Comparison of ENCODE assay signal across 8 cellular contexts in genomic region chr9:131405858-131406566, GRCh38. TPM values are rescaled to one million over a fixed set of nuclear protein-coding genes. Genes with fewer than 3 reads are reported as not detected.
DNase-seq lines count a peak whose midpoint lies in the region; ATAC-seq and TF ChIP-seq lines count a peak whose summit lies in the region.

No MANE protein-coding gene starts in this region.

- H3K4me1 ChIP-seq in HEK293 (ENCODE audit: control insufficient read depth, insufficient read depth, low read length) (peaks cover 62% of the 10 kb centered on the region), cardiac muscle cell (ENCODE audit: low read depth) (peaks cover 77% of the 10 kb centered on the region), rectal smooth muscle tissue (ENCODE audit: control insufficient read depth, insufficient read depth, low read length) (peaks cover 68% of the 10 kb centered on the region), Karpas-422 (ENCODE audit: low read length) (no peaks in the 10 kb centered on the region)

- H3K27ac ChIP-seq in HEK293 (ENCODE audit: extremely low read depth, low read depth, low read length) (peak overlapping the region; percentile 47), VCaP (peak overlapping the region; percentile 26), cardiac muscle cell (peak overlapping the region; percentile 86), rectal smooth muscle tissue (ENCODE audit: low read depth, low read length) (peak overlapping the region; percentile 86), Karpas-422 (ENCODE audit: low read length) (no peak overlapping the region)

- no peak overlapping the region for H3K4me3 ChIP-seq in HEK293 (ENCODE audit: low read depth, low read length)
- H3K4me3 ChIP-seq in cardiac muscle cell: no peak overlapping the region
- peak overlapping the region; percentile 16 for H3K4me3 ChIP-seq in rectal smooth muscle tissue (ENCODE audit: low read length)
- H3K4me3 ChIP-seq in Karpas-422 (ENCODE audit: low read length): no peak overlapping the region

- no peak for ATAC-seq in HG03520 (IDR thresholded peaks at IDR 0.05; ENCODE audit: unreplicated experiment)

- DNase-seq in cardiac muscle cell (ENCODE audit: low read depth in 1 of 2, low spot score in 1 of 2) (no peak), Karpas-422 (no peak), hepatic stellate cell (ENCODE audit: low spot score) (no peak), hypothalamus (lab: John Stamatoyannopoulos, UW) (no peak)

- H3K9me3 ChIP-seq in HEK293 (ENCODE audit: control insufficient read depth, insufficient read depth, low read depth, low read length): no peaks in the 10 kb centered on the region
- H3K9me3 ChIP-seq in cardiac muscle cell (ENCODE audit: low read depth): no peaks in the 10 kb centered on the region
- H3K9me3 ChIP-seq in Karpas-422 (ENCODE audit: low read length): no peaks in the 10 kb centered on the region

- no peak overlapping the region for H3K4me2 ChIP-seq in Karpas-422 (ENCODE audit: low read depth, low read length, poor library complexity, severe bottlenecking)

- H3K27me3 ChIP-seq in cardiac muscle cell (no peaks in the 10 kb centered on the region), rectal smooth muscle tissue (ENCODE audit: control insufficient read depth, insufficient read depth, low read length) (no peaks in the 10 kb centered on the region), Karpas-422 (ENCODE audit: low read length) (no peaks in the 10 kb centered on the region)

- TF ChIP-seq CTCF in HEK293 (tag by site-specific recombination; IDR thresholded peaks at IDR 0.05) (no peak), VCaP (conservative IDR thresholded peaks at IDR 0.05) (no peak), cardiac muscle cell (IDR thresholded peaks at IDR 0.05; ENCODE audit: low read depth, low read length) (no peak)

- CTCF ChIA-PET in HEK293 (lab: Yijun Ruan, JAX): interaction anchor here (0.7 to 2.8 kb wide), 9 partner anchors 8 to 56 kb away, joined by 3 to 23 read pairs (median 4); no protein-coding TSS in a partner anchor

- no peaks in the 10 kb centered on the region for H3K9me2 ChIP-seq in Karpas-422 (replicated peaks; ENCODE audit: insufficient read depth, low read length)

- POLR2A ChIA-PET in HEK293 (lab: Yijun Ruan, JAX): interaction anchor here (0.5 to 3.0 kb wide), 7 partner anchors 10 to 33 kb away, joined by 3 to 24 read pairs (median 8); no protein-coding TSS in a partner anchor

- H3K79me2 ChIP-seq in Karpas-422 (ENCODE audit: low read length): peaks cover 99% of the 10 kb centered on the region

- H3K36me3 ChIP-seq in HEK293 (ENCODE audit: control insufficient read depth in 2 of 2, insufficient read depth in 1 of 2, low read length in 2 of 2) (no peaks in the 10 kb centered on the region; a peak in 1 of 3 replicates), cardiac muscle cell (no peaks in the 10 kb centered on the region), rectal smooth muscle tissue (ENCODE audit: control insufficient read depth, insufficient read depth, low read length) (no peaks in the 10 kb centered on the region), Karpas-422 (ENCODE audit: insufficient read depth, low read length) (peaks cover 39% of the 10 kb centered on the region)

- peaks cover 73% of the 10 kb centered on the region for H4K20me1 ChIP-seq in Karpas-422 (ENCODE audit: insufficient read depth, low read depth, low read length)

- no peak overlapping the region for H2AFZ ChIP-seq in Karpas-422 (ENCODE audit: low read length)

- H3K9ac ChIP-seq in rectal smooth muscle tissue (ENCODE audit: low read length) (no peak overlapping the region), Karpas-422 (ENCODE audit: low read length) (no peak overlapping the region)

TF ChIP-seq in HEK293, 187 proteins besides CTCF, POLR2A, EP300 and RAD21:
- TF ChIP-seq ZNF266 (tag by site-specific recombination; IDR thresholded peaks at IDR 0.05; ENCODE audit: low read depth) (no peak), ZNF37A (tag by site-specific recombination; IDR thresholded peaks at IDR 0.05) (no peak), SP2 (tag by site-specific recombination; IDR thresholded peaks at IDR 0.05) (no peak), ZNF23 (tag by site-specific recombination; IDR thresholded peaks at IDR 0.05; ENCODE audit: borderline replicate concordance) (no peak), ZNF777 (tag by site-specific recombination; IDR thresholded peaks at IDR 0.05; ENCODE audit: borderline replicate concordance) (no peak), BCL11A (tag by site-specific recombination; IDR thresholded peaks at IDR 0.05; ENCODE audit: low read depth) (no peak)
- TF ChIP-seq, protein P1, sequence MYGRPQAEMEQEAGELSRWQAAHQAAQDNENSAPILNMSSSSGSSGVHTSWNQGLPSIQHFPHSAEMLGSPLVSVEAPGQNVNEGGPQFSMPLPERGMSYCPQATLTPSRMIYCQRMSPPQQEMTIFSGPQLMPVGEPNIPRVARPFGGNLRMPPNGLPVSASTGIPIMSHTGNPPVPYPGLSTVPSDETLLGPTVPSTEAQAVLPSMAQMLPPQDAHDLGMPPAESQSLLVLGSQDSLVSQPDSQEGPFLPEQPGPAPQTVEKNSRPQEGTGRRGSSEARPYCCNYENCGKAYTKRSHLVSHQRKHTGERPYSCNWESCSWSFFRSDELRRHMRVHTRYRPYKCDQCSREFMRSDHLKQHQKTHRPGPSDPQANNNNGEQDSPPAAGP (tag by site-specific recombination; IDR thresholded peaks at IDR 0.05): no peak
TF ChIP-seq in HEK293: peak in this region for 0.

RNA-seq across cellular contexts. Expression of gene PRRC2B, which starts 12.1 kb away (rescaled TPM):
- 166 and 259 TPM in 2 replicates for total RNA-seq in cardiac muscle cell
- polyA plus RNA-seq in cardiac muscle cell: 71.1 and 112 TPM in 2 replicates
- 83.8 and 87.6 TPM in 2 replicates for total RNA-seq in Karpas-422 (2014; rRNA removed; shearing (Covaris generic); ENCODE audit: low replicate concordance)
